8 cellular contexts compared by ENCODE assay signal in the genomic region with DNA sequence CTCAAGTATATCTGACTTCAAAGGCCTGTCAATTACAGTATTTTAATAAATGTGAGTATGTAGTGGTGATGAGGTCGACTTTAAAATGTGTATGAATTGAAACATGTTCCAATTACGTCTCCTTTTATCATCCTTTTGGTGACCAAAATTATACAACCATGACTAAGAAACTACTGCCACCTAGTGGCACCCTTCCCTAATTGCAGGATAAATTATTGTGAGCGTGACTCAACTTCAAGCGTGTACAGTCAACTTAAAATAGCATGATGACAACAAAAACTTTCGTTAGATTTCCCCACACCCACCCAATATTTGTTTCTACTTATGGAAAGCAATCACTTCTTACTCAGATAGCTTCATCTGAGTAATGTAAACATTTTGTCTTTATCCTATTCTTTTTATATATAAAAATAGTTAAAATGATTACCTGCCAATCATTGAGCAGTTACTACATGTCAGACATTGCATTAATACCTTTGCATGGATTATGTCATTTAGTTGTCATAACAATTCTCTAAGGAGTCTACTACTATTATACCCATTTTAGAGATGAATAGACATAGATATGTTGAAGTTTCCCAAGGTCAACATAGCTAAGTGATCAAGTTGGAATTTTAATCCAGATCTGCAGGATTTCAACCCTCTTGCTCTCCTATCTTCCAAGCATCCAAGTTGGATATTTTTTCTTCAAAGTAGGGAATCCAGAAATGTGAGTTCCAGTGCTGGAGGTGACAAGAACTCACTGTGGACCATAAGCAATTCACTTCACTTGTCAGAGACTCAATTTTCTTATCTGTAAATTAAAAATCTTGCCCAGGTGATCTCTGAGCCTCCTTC.
DNase-seq lines count a peak whose midpoint lies in the region; ATAC-seq and TF ChIP-seq lines count a peak whose summit lies in the region.

No MANE protein-coding gene starts in this region.

- H3K4me1 ChIP-seq in cardiac muscle cell (ENCODE audit: low read depth) = no peaks in the 10 kb centered on the region

- peak; percentile 61 for TF ChIP-seq CTCF in cardiac muscle cell (IDR thresholded peaks at IDR 0.05; ENCODE audit: low read depth, low read length)
- peak; percentile 57 for TF ChIP-seq CTCF in brain microvascular endothelial cell (IDR thresholded peaks at IDR 0.05; ENCODE audit: low read depth, low read length, missing control alignments)

- H3K9me3 Mint-ChIP-seq in naive B cell = peaks cover 0 to 12% (median 8%) of the 10 kb centered on the region in 7 donors

- DNase-seq in cardiac muscle cell (ENCODE audit: low read depth in 1 of 2, low spot score in 1 of 2) (peak in 1 of 2 donors; percentile 56), left ventricle myocardium superior (no peak), MV-4-11 (lab: John Stamatoyannopoulos, UW) (peak; percentile 48), brain microvascular endothelial cell (peak; percentile 84), naive B cell (peak; percentile 12), putamen (ENCODE audit: low spot score) (no peak), G401 (ENCODE audit: low spot score) (no peak)

- H3K27ac ChIP-seq in cardiac muscle cell (no peak overlapping the region), brain microvascular endothelial cell (peak overlapping the region; percentile 43)

- no peak overlapping the region for H3K4me3 ChIP-seq in cardiac muscle cell
- H3K4me3 ChIP-seq in brain microvascular endothelial cell (ENCODE audit: low read depth, low read length) = no peak overlapping the region

- no peaks in the 10 kb centered on the region for H3K4me1 Mint-ChIP-seq in naive B cell

- no peak overlapping the region for H3K4me3 Mint-ChIP-seq in naive B cell

- in situ Hi-C loops in brain microvascular endothelial cell (cut with HindIII; ENCODE audit: low pct_ligation_motif_present, low sequenced_read_pairs) = no loop called here
- in situ Hi-C loops in G401 (cut with HindIII; ENCODE audit: low sequenced_read_pairs) = no loop called here

- intact Hi-C loops in left ventricle myocardium superior (cut with micrococcal nuclease) = no loop called here

- peaks cover 0 to 6% of the 10 kb centered on the region in 2 donors for H3K36me3 Mint-ChIP-seq in naive B cell

- no peaks in the 10 kb centered on the region for H3K9me3 ChIP-seq in cardiac muscle cell (ENCODE audit: low read depth)

- H3K36me3 ChIP-seq in cardiac muscle cell (no peaks in the 10 kb centered on the region), brain microvascular endothelial cell (replicated peaks) (no peaks in the 10 kb centered on the region)

- H3K27me3 Mint-ChIP-seq in naive B cell = peaks cover 9 to 20% (median 10%) of the 10 kb centered on the region in 3 donors

- H3K27ac Mint-ChIP-seq in naive B cell = no peak overlapping the region

- H3K27me3 ChIP-seq in cardiac muscle cell (no peaks in the 10 kb centered on the region), brain microvascular endothelial cell (replicated peaks) (no peaks in the 10 kb centered on the region)

- no peak for ATAC-seq in left ventricle myocardium superior
- no peak for ATAC-seq in naive B cell (ENCODE audit: low read depth in 2 of 2)
- no peak for ATAC-seq in GM19023 (IDR thresholded peaks at IDR 0.05; ENCODE audit: unreplicated experiment)

Comparison
In these comparisons a context has a peak if more than half of its experiments do, and no peak if none do; other contexts are left out.
1. DNase-seq: peak in MV-4-11 (single experiment), brain microvascular endothelial cell (single experiment) and naive B cell (single experiment); none in left ventricle myocardium superior (single experiment), putamen (single experiment) and G401 (single experiment).